Comparison of ENCODE assay signal across 26 cellular contexts in the genomic region with DNA sequence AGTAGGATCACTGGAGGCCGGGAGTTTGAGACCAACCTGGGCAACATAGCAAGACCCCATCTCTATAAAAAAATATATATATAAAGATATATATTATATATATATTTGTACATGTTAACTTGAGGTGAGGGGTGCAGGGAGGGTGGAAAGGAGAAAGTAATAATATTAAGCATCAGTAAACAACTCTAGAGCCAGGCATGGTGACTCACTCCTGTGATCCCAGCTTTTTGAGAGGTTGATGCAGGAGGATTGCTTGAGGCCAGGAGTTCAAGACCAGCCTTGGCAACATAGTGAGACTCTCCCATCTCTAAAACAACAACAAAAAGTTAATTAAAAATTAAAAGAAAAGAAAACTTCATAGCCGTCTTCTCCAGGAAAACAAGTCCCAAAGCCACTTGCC.
DNase-seq lines count a peak whose midpoint lies in the region; ATAC-seq, FAIRE-seq and TF ChIP-seq lines count a peak whose summit lies in the region.
"Had no signal": no experiment of that assay in that cellular context is flagged by ENCODE, and none has a peak within 500 bp of the region (broad histone marks: within the 10 kb centered on the region; RNA-seq: fewer than 3 reads in every experiment).

No MANE protein-coding gene starts in this region.

- BruUV-seq in K562 (replicated peaks; lab: Mats Ljungman, UMichigan) = no TSS peak

- no peak overlapping the region for H3K27ac ChIP-seq in K562 (ENCODE audit: extremely low read depth, low read depth, low read length)
- peak overlapping the region; percentile 46 for H3K27ac ChIP-seq in lower lobe of right lung
- H3K27ac ChIP-seq in stomach = peak overlapping the region in 4 of 5 donors; percentile 40 to 59 (median 51)

- CTCF ChIA-PET in K562 (lab: Yijun Ruan, JAX; ENCODE audit: low intra/inter-chr PET ratio) = no interaction called here

- no peak for FAIRE-seq in K562 (lab: Jason Lieb, UNC)
- FAIRE-seq: GM18507 had no signal

- intact Hi-C loops in K562 (cut with micrococcal nuclease) = no loop called here
- intact Hi-C loops in lower lobe of right lung (cut with DNase I) = no loop called here
- intact Hi-C loops in stomach (cut with DNase I; ENCODE audit: low total_unique reads) = no loop called here

- TF ChIP-seq POLR2A in K562 (conservative IDR thresholded peaks at IDR 0.05) (no peak), stomach (IDR thresholded peaks at IDR 0.05) (no peak)

- no peaks in the 10 kb centered on the region for H3K27me3 ChIP-seq in K562 (ENCODE audit: control insufficient read depth in 2 of 2, insufficient read depth in 2 of 2, low read length in 2 of 2)
- no peaks in the 10 kb centered on the region for H3K27me3 ChIP-seq in lower lobe of right lung (ENCODE audit: low read depth)
- no peaks in the 10 kb centered on the region for H3K27me3 ChIP-seq in stomach
- H3K27me3 ChIP-seq: esophagus squamous epithelium, testis had no signal

- no peak for TF ChIP-seq RAD21 in K562 (CRISPR knock-in tag; conservative IDR thresholded peaks at IDR 0.05 in 1 of 2, IDR thresholded peaks at IDR 0.05 in 1 of 2)

- POLR2A ChIA-PET in K562 (lab: Yijun Ruan, JAX) = interaction anchor here (1.9 kb wide), 1 partner anchor 15 kb away, joined by 4 read pairs; no protein-coding TSS in a partner anchor

- H3K4me1 ChIP-seq in K562 (replicated peaks in 1 of 2; ENCODE audit: control insufficient read depth in 2 of 2, insufficient read depth in 2 of 2, low read length in 2 of 2) (no peaks in the 10 kb centered on the region; a peak in 1 of 5 replicates), lower lobe of right lung (peaks cover 16% of the 10 kb centered on the region), stomach (peaks cover 0 to 11% (median 9%) of the 10 kb centered on the region in 4 donors)
- H3K4me1 ChIP-seq: HAP-1 had no signal

- ATAC-seq in K562 = no peak
- no peak for ATAC-seq in lower lobe of right lung
- ATAC-seq in HG02840 (IDR thresholded peaks at IDR 0.05; ENCODE audit: low FRiP score, unreplicated experiment) = no peak
- ATAC-seq: activated T-cell treated with anti-CD3 and anti-CD28 coated beads, Interleukin-2, amount 50 U/mL, for 4 hours; stimulated activated naive B cell treated with anti-CD40 and anti-IgM and Interleukin-4, amounts not matched to agents 10 μg/mL and 1 μg/mL and 100 μg/mL, for 72 hours had no signal

- TF ChIP-seq EP300 in K562 (IDR thresholded peaks at IDR 0.05; ENCODE audit: low read length) (no peak), stomach (IDR thresholded peaks at IDR 0.05) (no peak)

- no peaks in the 10 kb centered on the region for H3K79me2 ChIP-seq in K562 (ENCODE audit: control insufficient read depth, insufficient read depth, low read length)

- 32% methylated on average over 2 of the region's 2 CpGs for WGBS in K562 (ENCODE audit: insufficient coverage, low coverage, missing lambda C conversion rate)
- 78 to 91% (median 81%) methylated on average over 2 of the region's 2 CpGs for WGBS in stomach, 5 donors

- no peak overlapping the region for H3K9ac ChIP-seq in K562 (ENCODE audit: insufficient read depth in 1 of 2, low read depth in 2 of 2, low read length in 2 of 2)

- H3K9me3 ChIP-seq in K562 (replicated peaks; ENCODE audit: control insufficient read depth, insufficient read depth, low read depth, low read length) = no peaks in the 10 kb centered on the region
- no peaks in the 10 kb centered on the region for H3K9me3 ChIP-seq in lower lobe of right lung
- H3K9me3 ChIP-seq in stomach = no peaks in the 10 kb centered on the region
- H3K9me3 ChIP-seq: esophagus squamous epithelium, HAP-1, testis had no signal

- TF ChIP-seq CTCF in K562 (IDR thresholded peaks at IDR 0.05 in 2 of 3, conservative IDR thresholded peaks at IDR 0.05 in 1 of 3; ENCODE audit: insufficient read depth in 2 of 3, low read depth in 1 of 3, low read length in 3 of 3) (no peak), lower lobe of right lung (IDR thresholded peaks at IDR 0.05) (no peak), stomach (IDR thresholded peaks at IDR 0.05) (no peak)

- H3K36me3 ChIP-seq in K562 (ENCODE audit: control insufficient read depth, insufficient read depth, low read length) = no peaks in the 10 kb centered on the region
- H3K36me3 ChIP-seq in lower lobe of right lung = no peaks in the 10 kb centered on the region
- no peaks in the 10 kb centered on the region for H3K36me3 ChIP-seq in stomach
- H3K36me3 ChIP-seq: esophagus squamous epithelium, HAP-1 had no signal

- no peaks in the 10 kb centered on the region for H3K9me1 ChIP-seq in K562 (ENCODE audit: control insufficient read depth, insufficient read depth, low read length)

- peak overlapping the region; percentile 59; the same call in 1 of the 2 replicates for H2AFZ ChIP-seq in K562 (ENCODE audit: low read depth, low read length)

- DNase-seq in M059J (ENCODE audit: low read depth) = peak; percentile 58
- no peak for DNase-seq in K562 (ENCODE audit: extremely low read depth in 1 of 4, low spot score in 3 of 4)
- DNase-seq in lower lobe of right lung = no peak
- DNase-seq in stomach = no peak
- DNase-seq in SW 1271 (lab: John Stamatoyannopoulos, UW) = no peak
- DNase-seq in activated T-cell treated with anti-CD3 and anti-CD28 coated beads for 4 hours = no peak
- DNase-seq: activated CD4-positive, alpha-beta T cell treated with anti-CD3 and anti-CD28 coated beads for 1 hour; activated CD8-positive, alpha-beta memory T cell treated with anti-CD3 and anti-CD28 coated beads for 24 hours; activated naive CD4-positive, alpha-beta T cell treated with Interleukin-2 at 50 U/mL for 16 hours; activated T-cell treated with anti-CD3 and anti-CD28 coated beads, Interleukin-2, amount 50 U/mL, for 4 hours; CD8-positive, alpha-beta memory T cell; cerebellar nuclear complex; effector CD8-positive, alpha-beta T cell; esophagus squamous epithelium; GDM1; NCI-H1105; NCI-H2029 treated with DMSO at 0.1 percent for 48 hours; NCI-H748 treated with DMSO at 0.1 percent for 48 hours; OCI-M1; SHP77 treated with DMSO at 0.1 percent for 48 hours; stimulated activated naive B cell treated with anti-CD40 and anti-IgM and Interleukin-4, amounts not matched to agents 10 μg/mL and 1 μg/mL and 100 μg/mL, for 72 hours; T-helper 1 cell had no signal

- in situ Hi-C loops in K562 (cut with MboI) = no loop called here

- H3K4me3 ChIP-seq in K562 (no peak overlapping the region), lower lobe of right lung (no peak overlapping the region), stomach (no peak overlapping the region)
- H3K4me3 ChIP-seq: esophagus squamous epithelium, HAP-1, testis had no signal

- H3K4me2 ChIP-seq in K562 (ENCODE audit: insufficient read depth, low read length) = no peak overlapping the region

- H4K20me1 ChIP-seq in K562 (replicated peaks; ENCODE audit: control insufficient read depth, insufficient read depth, low read length) = no peaks in the 10 kb centered on the region

TF ChIP-seq in K562, 482 proteins besides CTCF, POLR2A, EP300 and RAD21:
- TF ChIP-seq, protein P1, sequence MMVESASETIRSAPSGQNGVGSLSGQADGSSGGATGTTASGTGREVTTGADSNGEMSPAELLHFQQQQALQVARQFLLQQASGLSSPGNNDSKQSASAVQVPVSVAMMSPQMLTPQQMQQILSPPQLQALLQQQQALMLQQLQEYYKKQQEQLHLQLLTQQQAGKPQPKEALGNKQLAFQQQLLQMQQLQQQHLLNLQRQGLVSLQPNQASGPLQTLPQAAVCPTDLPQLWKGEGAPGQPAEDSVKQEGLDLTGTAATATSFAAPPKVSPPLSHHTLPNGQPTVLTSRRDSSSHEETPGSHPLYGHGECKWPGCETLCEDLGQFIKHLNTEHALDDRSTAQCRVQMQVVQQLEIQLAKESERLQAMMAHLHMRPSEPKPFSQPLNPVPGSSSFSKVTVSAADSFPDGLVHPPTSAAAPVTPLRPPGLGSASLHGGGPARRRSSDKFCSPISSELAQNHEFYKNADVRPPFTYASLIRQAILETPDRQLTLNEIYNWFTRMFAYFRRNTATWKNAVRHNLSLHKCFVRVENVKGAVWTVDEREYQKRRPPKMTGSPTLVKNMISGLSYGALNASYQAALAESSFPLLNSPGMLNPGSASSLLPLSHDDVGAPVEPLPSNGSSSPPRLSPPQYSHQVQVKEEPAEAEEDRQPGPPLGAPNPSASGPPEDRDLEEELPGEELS (CRISPR knock-in tag; IDR thresholded peaks at IDR 0.05; ENCODE audit: borderline replicate concordance) = no peak
- TF ChIP-seq ERF (CRISPR knock-in tag; IDR thresholded peaks at IDR 0.05) (no peak), JUND (IDR thresholded peaks at IDR 0.05; ENCODE audit: borderline replicate concordance, low read depth, low read length) (no peak), JUND (tag; IDR thresholded peaks at IDR 0.05; ENCODE audit: borderline replicate concordance, low read depth, low read length) (no peak), TBL1XR1 (IDR thresholded peaks at IDR 0.05; ENCODE audit: low read length in 2 of 2) (no peak), WHSC1 (IDR thresholded peaks at IDR 0.05; ENCODE audit: low read length) (no peak)
